In the genomic region with DNA sequence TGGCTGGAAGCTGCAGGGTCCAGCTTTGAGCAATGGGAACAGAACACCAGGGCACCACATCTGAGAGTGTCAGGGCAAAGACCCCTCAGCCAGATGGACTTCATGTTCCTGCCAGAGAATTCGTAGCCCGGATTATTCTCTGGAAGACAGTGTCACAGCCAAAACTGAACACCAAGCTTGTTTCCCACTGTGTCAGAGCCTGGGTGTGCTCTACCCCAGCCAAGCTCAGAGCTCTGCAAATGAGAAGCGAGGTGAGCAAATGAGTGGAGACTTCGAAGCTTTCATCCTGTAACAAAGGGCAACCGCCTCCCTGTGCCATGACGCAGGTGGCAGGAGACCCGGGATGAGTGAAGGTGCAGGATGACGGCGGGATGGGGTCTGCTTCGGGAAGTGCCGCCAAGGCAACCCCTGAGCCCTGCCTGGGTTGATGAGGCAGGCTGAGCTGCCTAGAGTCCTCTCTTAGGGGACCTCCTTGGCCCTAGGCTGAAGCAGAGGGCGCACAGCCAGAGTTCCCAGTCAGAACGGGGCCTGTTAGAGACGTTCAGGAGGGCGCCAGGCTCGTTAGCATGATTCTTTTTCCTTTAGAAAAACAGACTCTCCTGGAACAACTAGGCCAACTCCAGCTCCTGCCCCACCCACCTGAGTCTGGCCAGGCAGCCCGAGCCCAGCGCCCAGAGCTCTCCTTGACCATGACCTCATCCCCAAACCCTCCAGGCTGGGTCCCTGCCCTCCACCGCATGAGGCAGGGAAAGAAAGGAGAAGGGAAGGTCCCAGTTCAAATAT, we compare ENCODE assay signal across 24 cellular contexts.
DNase-seq lines count a peak whose midpoint lies in the region; ATAC-seq, FAIRE-seq and TF ChIP-seq lines count a peak whose summit lies in the region.
"Had no signal": no experiment of that assay in that cellular context is flagged by ENCODE, and none has a peak within 500 bp of the region (broad histone marks: within the 10 kb centered on the region; RNA-seq: fewer than 3 reads in every experiment).

No MANE protein-coding gene starts in this region.

- peak overlapping the region; percentile 32 for H4K12ac ChIP-seq in trophoblast cell (ENCODE audit: low read depth, low read length)

- no peaks in the 10 kb centered on the region for H3K36me3 ChIP-seq in left ventricle myocardium inferior
- no peaks in the 10 kb centered on the region for H3K36me3 ChIP-seq in trophoblast cell (ENCODE audit: control insufficient read depth in 1 of 2, insufficient read depth in 2 of 2, low read length in 2 of 2)
- no peaks in the 10 kb centered on the region for H3K36me3 ChIP-seq in upper lobe of right lung
- H3K36me3 ChIP-seq: WERI-Rb-1 had no signal

- H3K9me3 ChIP-seq in left ventricle myocardium inferior (replicated peaks) (no peaks in the 10 kb centered on the region), trophoblast cell (ENCODE audit: insufficient read depth, low read depth, low read length) (peaks cover 7% of the 10 kb centered on the region), upper lobe of right lung (no peaks in the 10 kb centered on the region)

- H3K27me3 ChIP-seq in left ventricle myocardium inferior (ENCODE audit: low read depth) = no peaks in the 10 kb centered on the region
- H3K27me3 ChIP-seq in trophoblast cell (ENCODE audit: insufficient read depth, low read length) = no peaks in the 10 kb centered on the region
- H3K27me3 ChIP-seq in upper lobe of right lung = peaks cover 3% of the 10 kb centered on the region

- H3K23ac ChIP-seq in trophoblast cell (ENCODE audit: low read length) = no peak overlapping the region

- H3K4me3 ChIP-seq in left ventricle myocardium inferior (no peak overlapping the region), trophoblast cell (ENCODE audit: low read depth, low read length) (no peak overlapping the region), upper lobe of right lung (no peak overlapping the region)
- H3K4me3 ChIP-seq: GM23338 had no signal

- no peak overlapping the region for H2BK120ac ChIP-seq in trophoblast cell (ENCODE audit: insufficient read depth, low read length, poor library complexity)

- no peak overlapping the region for H4K91ac ChIP-seq in trophoblast cell (ENCODE audit: low read depth, low read length)

- no peak overlapping the region for H3K18ac ChIP-seq in trophoblast cell (ENCODE audit: low read length)

- peak overlapping the region; percentile 48 for H3K27ac ChIP-seq in left ventricle myocardium inferior (replicated peaks)
- H3K27ac ChIP-seq in trophoblast cell (ENCODE audit: low read depth, low read length) = no peak overlapping the region
- H3K27ac ChIP-seq in upper lobe of right lung = no peak overlapping the region
- H3K27ac ChIP-seq: WERI-Rb-1 had no signal

- ATAC-seq in Right ventricle myocardium inferior (peak; percentile 90), upper lobe of right lung (peak; percentile 39)
- ATAC-seq: GM23338; naive thymus-derived CD4-positive, alpha-beta T cell; PC-3 had no signal

- H3K79me2 ChIP-seq in trophoblast cell (ENCODE audit: control insufficient read depth, insufficient read depth, low read length, poor library complexity) = no peaks in the 10 kb centered on the region

- no peak overlapping the region for H2AK5ac ChIP-seq in trophoblast cell (ENCODE audit: low read length)

- H3K4ac ChIP-seq in trophoblast cell (ENCODE audit: low read depth, low read length) = no peak overlapping the region

- no peak for TF ChIP-seq CTCF in left ventricle myocardium inferior (IDR thresholded peaks at IDR 0.05; ENCODE audit: borderline replicate concordance)
- TF ChIP-seq CTCF in upper lobe of right lung (IDR thresholded peaks at IDR 0.05) = no peak

- no peak overlapping the region for H3K9ac ChIP-seq in trophoblast cell (ENCODE audit: low read length)

- DNase-seq in Right ventricle myocardium inferior (ENCODE audit: missing footprints) (peak; percentile 82), cardiac septum (ENCODE audit: low spot score) (no peak), left ventricle myocardium inferior (peak; percentile 65), trophoblast cell (no peak), upper lobe of right lung (peak; percentile 60), NCI-H2171 (lab: John Stamatoyannopoulos, UW) (no peak), GM19239 (ENCODE audit: insufficient read length, low spot score) (no peak), KG1 (lab: John Stamatoyannopoulos, UW) (no peak)
- DNase-seq: 8988T; activated CD4-positive, alpha-beta T cell treated with anti-CD3 and anti-CD28 coated beads, Interleukin-2, amount 10 ng/mL, durations not matched to agents 7 days and 5 days; activated naive CD4-positive, alpha-beta T cell treated with anti-CD3 and anti-CD28 coated beads for 36 hours; CD4-positive, alpha-beta T cell; effector CD4-positive, alpha-beta T cell; HFFc6; naive thymus-derived CD4-positive, alpha-beta T cell; NCI-H1694; NCI-H524 treated with DMSO at 0.1 percent for 48 hours; NK-92 treated with Interleukin-12 subunit alpha and Interleukin-12 subunit beta, amount 100 ng/mL, for 24 hours; PC-3; SHP77; WERI-Rb-1 had no signal

- H2BK12ac ChIP-seq in trophoblast cell (ENCODE audit: low read length) = no peak overlapping the region

- no CpG with 5 or more reads among the region's 19 CpGs for WGBS in trophoblast cell (ENCODE audit: extremely low coverage, insufficient coverage, insufficient read length)

- H4K8ac ChIP-seq in trophoblast cell (ENCODE audit: low read depth, low read length) = no peak overlapping the region

- no peak overlapping the region for H3K14ac ChIP-seq in trophoblast cell (ENCODE audit: low read length)

- no peaks in the 10 kb centered on the region for H3K79me1 ChIP-seq in trophoblast cell (ENCODE audit: low read length)

- H2BK5ac ChIP-seq in trophoblast cell (ENCODE audit: low read depth, low read length, poor library complexity) = no peak overlapping the region

- no peak for FAIRE-seq in GM19239 (lab: Jason Lieb, UNC)
- FAIRE-seq: colon, GM12892 had no signal

- H3K4me1 ChIP-seq in left ventricle myocardium inferior = no peaks in the 10 kb centered on the region
- no peaks in the 10 kb centered on the region for H3K4me1 ChIP-seq in trophoblast cell (ENCODE audit: control insufficient read depth in 1 of 2, insufficient read depth in 2 of 2, low read length in 2 of 2)
- no peaks in the 10 kb centered on the region for H3K4me1 ChIP-seq in upper lobe of right lung

- H2AFZ ChIP-seq in trophoblast cell (ENCODE audit: insufficient read depth, low read length, poor library complexity) = no peak overlapping the region
- H2AFZ ChIP-seq: GM23338 had no signal

- intact Hi-C loops in Right ventricle myocardium inferior (cut with DNase I) = no loop called here
- intact Hi-C loops in cardiac septum (cut with DNase I) = no loop called here
- intact Hi-C loops in left ventricle myocardium inferior (cut with micrococcal nuclease) = no loop called here
- intact Hi-C loops in upper lobe of right lung (cut with DNase I) = no loop called here

- no peak overlapping the region for H3K4me2 ChIP-seq in trophoblast cell (ENCODE audit: low read length)
- H3K4me2 ChIP-seq: GM23338 had no signal

Comparison
In these comparisons a context has a peak if more than half of its experiments do, and no peak if none do; other contexts are left out.
1. DNase-seq: peak in Right ventricle myocardium inferior (single experiment), left ventricle myocardium inferior (single experiment) and upper lobe of right lung (single experiment); none in cardiac septum (single experiment), trophoblast cell (0 of 2), NCI-H2171 (single experiment), GM19239 (single experiment) and KG1 (single experiment).